In genomic region chr10:49642311-49642710, GRCh38 we compare ENCODE assay signal across 31 cellular contexts. TPM values are rescaled to one million over a fixed set of nuclear protein-coding genes. Genes with fewer than 3 reads are reported as not detected.
"Had no signal": no experiment of that assay in that cellular context is flagged by ENCODE, and none has a peak within 500 bp of the region (broad histone marks: within the 10 kb centered on the region; RNA-seq: fewer than 3 reads in every experiment).

No MANE protein-coding gene starts in this region.

- H3K36me3 Mint-ChIP-seq: activated naive CD4-positive, alpha-beta T cell treated with anti-CD3 and anti-CD28 coated beads, Interleukin-2, amount 10 ng/mL, durations not matched to agents 7 days and 5 days; activated naive CD4-positive, alpha-beta T cell treated with anti-CD3 and anti-CD28 coated beads, Interleukin-2, amount 50 U/mL, for 72 hours; activated naive CD8-positive, alpha-beta T cell treated with anti-CD3 and anti-CD28 coated beads, Interleukin-2, amount 10 ng/mL, durations not matched to agents 7 days and 5 days; brain had no signal

- H3K4me1 ChIP-seq: ascending aorta, breast epithelium, esophagus muscularis mucosa, foreskin keratinocyte, gastrocnemius medialis had no signal

- H3K9me3 ChIP-seq: ascending aorta, breast epithelium, esophagus muscularis mucosa, gastrocnemius medialis had no signal

- DNase-seq: activated CD4-positive, alpha-beta memory T cell treated with anti-CD3 and anti-CD28 coated beads, Interleukin-2, amount 10 ng/mL, durations not matched to agents 7 days and 5 days; activated CD4-positive, alpha-beta T cell treated with anti-CD3 and anti-CD28 coated beads for 4 hours; activated CD4-positive, alpha-beta T cell treated with anti-CD3 and anti-CD28 coated beads, Interleukin-2, amount 10 ng/mL, durations not matched to agents 7 days and 5 days; activated CD4-positive, alpha-beta T cell treated with anti-CD3 and anti-CD28 coated beads, Interleukin-2, amount 50 U/mL, for 4 hours; activated CD4-positive, CD25-positive, alpha-beta regulatory T cell; activated CD4-positive, CD25-positive, alpha-beta regulatory T cell treated with anti-CD3 and anti-CD28 coated beads, Interleukin-2, amount 50 U/mL, for 72 hours; activated CD8-positive, alpha-beta memory T cell treated with anti-CD3 and anti-CD28 coated beads for 24 hours; activated gamma-delta T cell; activated naive CD4-positive, alpha-beta T cell; activated naive CD4-positive, alpha-beta T cell treated with anti-CD3 and anti-CD28 coated beads, Interleukin-2, amount 10 ng/mL, durations not matched to agents 7 days and 5 days; activated naive CD8-positive, alpha-beta T cell treated with anti-CD3 and anti-CD28 coated beads, Interleukin-2, amount 10 ng/mL, durations not matched to agents 7 days and 5 days; activated T-cell treated with anti-CD3 and anti-CD28 coated beads, Interleukin-2, amount 50 U/mL, for 4 hours; cortex of kidney; dermis blood vessel endothelial cell; effector CD4-positive, alpha-beta T cell; effector memory CD8-positive, alpha-beta T cell; erythroblast; foreskin keratinocyte; gastrocnemius medialis; T-helper 2 cell had no signal

- H3K4me3 Mint-ChIP-seq: activated CD4-positive, alpha-beta memory T cell treated with anti-CD3 and anti-CD28 coated beads, Interleukin-2, amount 10 ng/mL, durations not matched to agents 7 days and 5 days; activated CD4-positive, alpha-beta T cell treated with anti-CD3 and anti-CD28 coated beads, Interleukin-2, amount 10 ng/mL, durations not matched to agents 7 days and 5 days; activated naive CD4-positive, alpha-beta T cell treated with anti-CD3 and anti-CD28 coated beads, Interleukin-2, amount 10 ng/mL, durations not matched to agents 7 days and 5 days; activated naive CD8-positive, alpha-beta T cell treated with anti-CD3 and anti-CD28 coated beads, Interleukin-2, amount 10 ng/mL, durations not matched to agents 7 days and 5 days; activated T-cell treated with anti-CD3 and anti-CD28 coated beads, Interleukin-2, amount 50 U/mL, for 4 hours; activated T-helper 17 cell treated with anti-CD3 and anti-CD28 coated beads, Interleukin-2, amount 50 U/mL, for 72 hours; brain; central memory CD8-positive, alpha-beta T cell; effector memory CD8-positive, alpha-beta T cell had no signal

- H3K27me3 ChIP-seq: ascending aorta had no signal

- FAIRE-seq: colon had no signal

- H3K27ac ChIP-seq: ascending aorta, breast epithelium, cardiac muscle cell, esophagus muscularis mucosa, foreskin keratinocyte, gastrocnemius medialis had no signal

- H3K9me3 Mint-ChIP-seq: activated CD4-positive, alpha-beta memory T cell treated with anti-CD3 and anti-CD28 coated beads, Interleukin-2, amount 10 ng/mL, durations not matched to agents 7 days and 5 days; activated CD4-positive, alpha-beta T cell treated with anti-CD3 and anti-CD28 coated beads, Interleukin-2, amount 10 ng/mL, durations not matched to agents 7 days and 5 days; activated naive CD4-positive, alpha-beta T cell treated with anti-CD3 and anti-CD28 coated beads, Interleukin-2, amount 10 ng/mL, durations not matched to agents 7 days and 5 days; activated naive CD4-positive, alpha-beta T cell treated with anti-CD3 and anti-CD28 coated beads, Interleukin-2, amount 50 U/mL, for 72 hours; activated naive CD8-positive, alpha-beta T cell treated with anti-CD3 and anti-CD28 coated beads, Interleukin-2, amount 10 ng/mL, durations not matched to agents 7 days and 5 days; activated T-cell treated with anti-CD3 and anti-CD28 coated beads, Interleukin-2, amount 50 U/mL, for 4 hours; activated T-helper 17 cell treated with anti-CD3 and anti-CD28 coated beads, Interleukin-2, amount 50 U/mL, for 72 hours; brain; central memory CD8-positive, alpha-beta T cell; effector memory CD8-positive, alpha-beta T cell had no signal

- H3K27ac Mint-ChIP-seq: activated CD4-positive, alpha-beta memory T cell treated with anti-CD3 and anti-CD28 coated beads, Interleukin-2, amount 10 ng/mL, durations not matched to agents 7 days and 5 days; activated CD4-positive, alpha-beta T cell treated with anti-CD3 and anti-CD28 coated beads, Interleukin-2, amount 10 ng/mL, durations not matched to agents 7 days and 5 days; activated naive CD4-positive, alpha-beta T cell treated with anti-CD3 and anti-CD28 coated beads, Interleukin-2, amount 10 ng/mL, durations not matched to agents 7 days and 5 days; activated naive CD4-positive, alpha-beta T cell treated with anti-CD3 and anti-CD28 coated beads, Interleukin-2, amount 50 U/mL, for 72 hours; activated naive CD8-positive, alpha-beta T cell treated with anti-CD3 and anti-CD28 coated beads, Interleukin-2, amount 10 ng/mL, durations not matched to agents 7 days and 5 days; activated T-helper 17 cell treated with anti-CD3 and anti-CD28 coated beads, Interleukin-2, amount 50 U/mL, for 72 hours; brain; effector memory CD8-positive, alpha-beta T cell had no signal

- H3K4me1 Mint-ChIP-seq: activated CD4-positive, alpha-beta memory T cell treated with anti-CD3 and anti-CD28 coated beads, Interleukin-2, amount 10 ng/mL, durations not matched to agents 7 days and 5 days; activated CD4-positive, alpha-beta T cell treated with anti-CD3 and anti-CD28 coated beads, Interleukin-2, amount 10 ng/mL, durations not matched to agents 7 days and 5 days; activated naive CD4-positive, alpha-beta T cell treated with anti-CD3 and anti-CD28 coated beads, Interleukin-2, amount 10 ng/mL, durations not matched to agents 7 days and 5 days; activated naive CD8-positive, alpha-beta T cell treated with anti-CD3 and anti-CD28 coated beads, Interleukin-2, amount 10 ng/mL, durations not matched to agents 7 days and 5 days; activated T-helper 17 cell treated with anti-CD3 and anti-CD28 coated beads, Interleukin-2, amount 50 U/mL, for 72 hours; brain; central memory CD8-positive, alpha-beta T cell had no signal

- ATAC-seq: activated naive CD4-positive, alpha-beta T cell treated with anti-CD3 and anti-CD28 coated beads, Interleukin-2, amount 50 U/mL, for 72 hours; activated T-cell treated with anti-CD3 and anti-CD28 coated beads, Interleukin-2, amount 50 U/mL, for 4 hours; activated T-helper 17 cell treated with anti-CD3 and anti-CD28 coated beads, Interleukin-2, amount 50 U/mL, for 72 hours; effector memory CD8-positive, alpha-beta T cell; foreskin keratinocyte; gastrocnemius medialis had no signal

- H3K4me3 ChIP-seq: ascending aorta, breast epithelium, cardiac muscle cell, esophagus muscularis mucosa, gastrocnemius medialis had no signal

- H3K36me3 ChIP-seq: ascending aorta, breast epithelium, cardiac muscle cell, esophagus muscularis mucosa, gastrocnemius medialis had no signal

RNA-seq across cellular contexts. Expression of gene CHAT, which starts 28.5 kb away (rescaled TPM):
- total RNA-seq: activated CD4-positive, alpha-beta memory T cell treated with anti-CD3 and anti-CD28 coated beads, Interleukin-2, amount 10 ng/mL, durations not matched to agents 7 days and 5 days; activated CD4-positive, alpha-beta T cell treated with anti-CD3 and anti-CD28 coated beads, Interleukin-2, amount 10 ng/mL, durations not matched to agents 7 days and 5 days; activated naive CD4-positive, alpha-beta T cell treated with anti-CD3 and anti-CD28 coated beads, Interleukin-2, amount 50 U/mL, for 72 hours; activated naive CD8-positive, alpha-beta T cell treated with anti-CD3 and anti-CD28 coated beads, Interleukin-2, amount 10 ng/mL, durations not matched to agents 7 days and 5 days; activated T-cell treated with anti-CD3 and anti-CD28 coated beads, Interleukin-2, amount 50 U/mL, for 4 hours; activated T-helper 17 cell treated with anti-CD3 and anti-CD28 coated beads, Interleukin-2, amount 50 U/mL, for 72 hours; ascending aorta; breast epithelium; cardiac muscle cell; dermis blood vessel endothelial cell; foreskin keratinocyte; gastrocnemius medialis; glomerular endothelial cell; T-helper 1 cell treated with Interleukin-12 subunit alpha and Interleukin-12 subunit beta and Interleukin-4 antibody, amounts not matched to agents 30 ng/mL and 1 ng/mL, for 36 hours had no signal
- polyA plus RNA-seq: cardiac muscle cell, foreskin keratinocyte had no signal

RNA-seq across cellular contexts. Expression of gene SLC18A3, which starts 32.2 kb away (rescaled TPM):
- total RNA-seq: activated CD4-positive, alpha-beta memory T cell treated with anti-CD3 and anti-CD28 coated beads, Interleukin-2, amount 10 ng/mL, durations not matched to agents 7 days and 5 days; activated CD4-positive, alpha-beta T cell treated with anti-CD3 and anti-CD28 coated beads, Interleukin-2, amount 10 ng/mL, durations not matched to agents 7 days and 5 days; activated naive CD4-positive, alpha-beta T cell treated with anti-CD3 and anti-CD28 coated beads, Interleukin-2, amount 50 U/mL, for 72 hours; activated naive CD8-positive, alpha-beta T cell treated with anti-CD3 and anti-CD28 coated beads, Interleukin-2, amount 10 ng/mL, durations not matched to agents 7 days and 5 days; activated T-cell treated with anti-CD3 and anti-CD28 coated beads, Interleukin-2, amount 50 U/mL, for 4 hours; activated T-helper 17 cell treated with anti-CD3 and anti-CD28 coated beads, Interleukin-2, amount 50 U/mL, for 72 hours; ascending aorta; breast epithelium; cardiac muscle cell; dermis blood vessel endothelial cell; foreskin keratinocyte; gastrocnemius medialis; glomerular endothelial cell; T-helper 1 cell treated with Interleukin-12 subunit alpha and Interleukin-12 subunit beta and Interleukin-4 antibody, amounts not matched to agents 30 ng/mL and 1 ng/mL, for 36 hours had no signal
- polyA plus RNA-seq: cardiac muscle cell, foreskin keratinocyte had no signal

RNA-seq across cellular contexts. Expression of gene C10orf53, which starts 37.1 kb away (rescaled TPM):
- total RNA-seq: activated CD4-positive, alpha-beta memory T cell treated with anti-CD3 and anti-CD28 coated beads, Interleukin-2, amount 10 ng/mL, durations not matched to agents 7 days and 5 days; activated CD4-positive, alpha-beta T cell treated with anti-CD3 and anti-CD28 coated beads, Interleukin-2, amount 10 ng/mL, durations not matched to agents 7 days and 5 days; activated naive CD4-positive, alpha-beta T cell treated with anti-CD3 and anti-CD28 coated beads, Interleukin-2, amount 50 U/mL, for 72 hours; activated naive CD8-positive, alpha-beta T cell treated with anti-CD3 and anti-CD28 coated beads, Interleukin-2, amount 10 ng/mL, durations not matched to agents 7 days and 5 days; activated T-cell treated with anti-CD3 and anti-CD28 coated beads, Interleukin-2, amount 50 U/mL, for 4 hours; activated T-helper 17 cell treated with anti-CD3 and anti-CD28 coated beads, Interleukin-2, amount 50 U/mL, for 72 hours; ascending aorta; breast epithelium; cardiac muscle cell; dermis blood vessel endothelial cell; esophagus muscularis mucosa; foreskin keratinocyte; gastrocnemius medialis; glomerular endothelial cell; T-helper 1 cell treated with Interleukin-12 subunit alpha and Interleukin-12 subunit beta and Interleukin-4 antibody, amounts not matched to agents 30 ng/mL and 1 ng/mL, for 36 hours had no signal
- polyA plus RNA-seq: cardiac muscle cell, foreskin keratinocyte had no signal
